In the genomic region with DNA sequence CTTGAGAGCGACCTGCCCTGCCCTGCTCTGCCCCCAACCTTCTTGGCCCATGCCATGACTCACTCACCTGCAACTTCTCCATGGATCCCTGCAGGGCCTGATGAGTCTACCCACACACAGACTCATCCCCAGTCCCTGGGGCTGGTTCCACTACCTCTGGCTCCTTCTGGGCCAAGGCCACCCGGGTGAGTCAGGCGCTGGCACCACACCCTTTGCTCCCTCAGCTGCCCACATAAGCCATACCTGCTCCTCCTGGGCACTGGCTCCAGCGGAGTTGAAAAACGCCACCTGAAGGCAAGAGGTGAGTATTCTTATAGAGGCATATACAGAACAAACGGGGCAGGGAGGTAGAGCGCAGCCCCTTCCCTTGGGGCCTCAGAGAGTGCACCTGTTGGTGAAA, we compare ENCODE assay signal across 23 cellular contexts. TPM values are rescaled to one million over a fixed set of nuclear protein-coding genes. Genes with fewer than 3 reads are reported as not detected.
DNase-seq lines count a peak whose midpoint lies in the region; ATAC-seq, FAIRE-seq and TF ChIP-seq lines count a peak whose summit lies in the region.
"Had no signal": no experiment of that assay in that cellular context is flagged by ENCODE, and none has a peak within 500 bp of the region (broad histone marks: within the 10 kb centered on the region; RNA-seq: fewer than 3 reads in every experiment).

No MANE protein-coding gene starts in this region.

- no peak overlapping the region for H3K27ac Mint-ChIP-seq in nephron progenitor cell
- H3K27ac Mint-ChIP-seq: activated CD8-positive, alpha-beta T cell treated with anti-CD3 and anti-CD28 coated beads for 36 hours; natural killer cell; T-helper 17 cell had no signal

- H3K4me1 ChIP-seq in GM23248 (ENCODE audit: insufficient read depth) (no peaks in the 10 kb centered on the region), PC-9 (replicated peaks; ENCODE audit: insufficient read depth) (0 out of 2 replicates have a peak, but pooled peaks cover 4% of the 10 kb centered on the region), H1 (replicated peaks in 1 of 4; ENCODE audit: control insufficient read depth in 3 of 4, insufficient read depth in 4 of 4, low read length in 3 of 4) (peaks cover 0 to 3% (median 1%) of the 10 kb centered on the region in 4 experiments; a peak in 3 of 7 replicates)
- H3K4me1 ChIP-seq in effector memory CD4-positive, alpha-beta T cell (ENCODE audit: control insufficient read depth, insufficient read depth, low read length, poor library complexity, severe bottlenecking), result no peaks in the 10 kb centered on the region
- H3K4me1 ChIP-seq: BLaER1, transverse colon had no signal

- H4K20me1 ChIP-seq in GM23248 (ENCODE audit: insufficient read depth) (no peaks in the 10 kb centered on the region), PC-9 (ENCODE audit: insufficient read depth) (no peaks in the 10 kb centered on the region), H1 (replicated peaks in 1 of 2; ENCODE audit: control insufficient read depth in 1 of 2, insufficient read depth in 2 of 2, low read length in 2 of 2) (no peaks in the 10 kb centered on the region)
- H4K20me1 ChIP-seq: BLaER1 had no signal

- FAIRE-seq in H1 (lab: Jason Lieb, UNC), result no peak
- FAIRE-seq: GM18507 had no signal

- no peak overlapping the region for H3K27ac ChIP-seq in GM23248
- no peak overlapping the region for H3K27ac ChIP-seq in PC-9
- H3K27ac ChIP-seq in H1 (ENCODE audit: low read depth, low read length), result no peak overlapping the region
- no peak overlapping the region for H3K27ac ChIP-seq in effector memory CD4-positive, alpha-beta T cell (ENCODE audit: insufficient read depth, low read length, poor library complexity, severe bottlenecking)
- H3K27ac ChIP-seq: BLaER1, SK-N-MC, transverse colon had no signal

- no peak overlapping the region for H2BK20ac ChIP-seq in H1 (ENCODE audit: low read length)

- no peaks in the 10 kb centered on the region for H3K9me3 Mint-ChIP-seq in nephron progenitor cell
- H3K9me3 Mint-ChIP-seq: activated CD8-positive, alpha-beta T cell treated with anti-CD3 and anti-CD28 coated beads for 36 hours; central memory CD8-positive, alpha-beta T cell; natural killer cell had no signal

- H4K5ac ChIP-seq in H1 (ENCODE audit: insufficient read length, low read depth, low read length), result no peak overlapping the region

- no peak overlapping the region for H4K91ac ChIP-seq in H1 (replicated peaks; ENCODE audit: insufficient read length, low read length)

- no peak for TF ChIP-seq POLR2A in H1 (IDR thresholded peaks at IDR 0.05; ENCODE audit: control extremely low read depth in 1 of 2, low read depth in 2 of 2, low read length in 2 of 2)

- no peak overlapping the region for H2AK5ac ChIP-seq in H1 (ENCODE audit: low read depth, low read length)

- no peak overlapping the region for H3K4me3 ChIP-seq in GM23248
- no peak overlapping the region for H3K4me3 ChIP-seq in PC-9
- H3K4me3 ChIP-seq in H1 (ENCODE audit: extremely low read depth in 1 of 4, insufficient read depth in 2 of 4, low read depth in 3 of 4, low read length in 4 of 4), result no peak overlapping the region
- no peak overlapping the region for H3K4me3 ChIP-seq in effector memory CD4-positive, alpha-beta T cell (ENCODE audit: insufficient read depth, low read depth, low read length, poor library complexity, severe bottlenecking)
- H3K4me3 ChIP-seq: BLaER1, HAP-1, SK-N-MC, skin epidermis, transverse colon had no signal

- TF ChIP-seq CTCF in PC-9 (conservative IDR thresholded peaks at IDR 0.05), result no peak
- no peak for TF ChIP-seq CTCF in H1 (IDR thresholded peaks at IDR 0.05; ENCODE audit: control extremely low read depth in 1 of 3, insufficient read depth in 1 of 3, low read depth in 1 of 3, low read length in 3 of 3)
- no peak for TF ChIP-seq CTCF in nephron progenitor cell (IDR thresholded peaks at IDR 0.05)

- H2BK120ac ChIP-seq in H1 (replicated peaks; ENCODE audit: low read depth, low read length), result no peak overlapping the region

- H2AFZ ChIP-seq in GM23248 (no peak overlapping the region), PC-9 (no peak overlapping the region), H1 (ENCODE audit: low read length) (no peak overlapping the region)

- H3K9me2 ChIP-seq in GM23248 (ENCODE audit: insufficient read depth) (no peaks in the 10 kb centered on the region), PC-9 (ENCODE audit: insufficient read depth) (no peaks in the 10 kb centered on the region)

- no peaks in the 10 kb centered on the region for H3K36me3 Mint-ChIP-seq in nephron progenitor cell (ENCODE audit: low read depth)
- H3K36me3 Mint-ChIP-seq: natural killer cell had no signal

- H3K4me3 Mint-ChIP-seq in nephron progenitor cell, result peak overlapping the region; percentile 19
- H3K4me3 Mint-ChIP-seq: activated CD8-positive, alpha-beta T cell treated with anti-CD3 and anti-CD28 coated beads for 36 hours; central memory CD8-positive, alpha-beta T cell; natural killer cell; T-helper 17 cell had no signal

- intact Hi-C loops in PC-9 (cut with micrococcal nuclease; ENCODE audit: unreplicated experiment), result loop anchor here (1.0 kb wide), 1 partner anchor 22 kb away; no protein-coding TSS in a partner anchor

- H3K79me1 ChIP-seq in H1 (ENCODE audit: low read depth, low read length), result no peaks in the 10 kb centered on the region

- no peak for TF ChIP-seq RAD21 in H1 (IDR thresholded peaks at IDR 0.05 in 1 of 2, conservative IDR thresholded peaks at IDR 0.05 in 1 of 2; ENCODE audit: low read depth in 2 of 2, low read length in 2 of 2)

- WGBS in GM23248 (ENCODE audit: low coverage in 1 of 2, low lambda C conversion rate in 2 of 2, missing lambda C conversion rate in 2 of 2), 2 experiments, result 89 to 91% methylated on average over 7 of the region's 7 CpGs
- WGBS in H1 (ENCODE audit: extremely low coverage in 1 of 2, insufficient coverage in 1 of 2, insufficient read length in 1 of 2, insufficient replicate concordance in 2 of 2, low coverage in 1 of 2, low lambda C conversion rate in 2 of 2, missing lambda C conversion rate in 1 of 2), 2 experiments, result 90% methylated on average over 7 of the region's 7 CpGs; no CpG with 5 or more reads in 1 of the 2 experiments

- H3K9ac ChIP-seq in GM23248 (no peak overlapping the region), H1 (replicated peaks in 1 of 4; ENCODE audit: extremely low read depth in 1 of 4, low read depth in 3 of 4, low read length in 3 of 4) (no peak overlapping the region)
- H3K9ac ChIP-seq: BLaER1 had no signal

- H3K27me3 ChIP-seq in GM23248 (replicated peaks; ENCODE audit: insufficient read depth), result peaks cover 12% of the 10 kb centered on the region
- H3K27me3 ChIP-seq in PC-9 (ENCODE audit: insufficient read depth, low read depth), result no peaks in the 10 kb centered on the region
- H3K27me3 ChIP-seq in H1 (replicated peaks in 1 of 4; ENCODE audit: control insufficient read depth in 3 of 4, extremely low read depth in 1 of 4, insufficient read depth in 3 of 4, low read length in 3 of 4), result no peaks in the 10 kb centered on the region
- no peaks in the 10 kb centered on the region for H3K27me3 ChIP-seq in effector memory CD4-positive, alpha-beta T cell (replicated peaks; ENCODE audit: control insufficient read depth, insufficient read depth, low read length, poor library complexity, severe bottlenecking)
- H3K27me3 ChIP-seq: BLaER1, transverse colon had no signal

- no peak overlapping the region for H3K4ac ChIP-seq in H1 (replicated peaks; ENCODE audit: insufficient read length, low read depth, low read length)

- no peaks in the 10 kb centered on the region for H3K36me3 ChIP-seq in GM23248 (ENCODE audit: low read depth)
- no peaks in the 10 kb centered on the region for H3K36me3 ChIP-seq in PC-9 (ENCODE audit: low read depth)
- H3K36me3 ChIP-seq in H1 (ENCODE audit: control insufficient read depth in 2 of 4, insufficient read depth in 4 of 4, low read length in 3 of 4), result no peaks in the 10 kb centered on the region
- no peaks in the 10 kb centered on the region for H3K36me3 ChIP-seq in effector memory CD4-positive, alpha-beta T cell (ENCODE audit: control insufficient read depth, insufficient read depth, low read length)
- H3K36me3 ChIP-seq: BLaER1, HAP-1, transverse colon had no signal

- no peak overlapping the region for H3K14ac ChIP-seq in H1 (ENCODE audit: insufficient read length)

- ATAC-seq in GM21381 (IDR thresholded peaks at IDR 0.05; ENCODE audit: unreplicated experiment) (no peak), GM18867 (IDR thresholded peaks at IDR 0.05; ENCODE audit: unreplicated experiment) (no peak), GM19395 (IDR thresholded peaks at IDR 0.05; ENCODE audit: unreplicated experiment) (no peak)
- ATAC-seq: activated CD8-positive, alpha-beta T cell treated with anti-CD3 and anti-CD28 coated beads for 36 hours; T-helper 17 cell had no signal

- no peak for TF ChIP-seq EP300 in H1 (IDR thresholded peaks at IDR 0.05; ENCODE audit: borderline replicate concordance in 1 of 2, low read depth in 2 of 2, low read length in 2 of 2)

- H3K79me2 ChIP-seq in GM23248 (ENCODE audit: insufficient read depth) (no peaks in the 10 kb centered on the region), PC-9 (ENCODE audit: low read depth) (no peaks in the 10 kb centered on the region), H1 (ENCODE audit: control insufficient read depth in 1 of 2, insufficient read depth in 2 of 2, low read length in 2 of 2) (no peaks in the 10 kb centered on the region)

- no peaks in the 10 kb centered on the region for H3K9me3 ChIP-seq in GM23248 (ENCODE audit: low read depth)
- H3K9me3 ChIP-seq in PC-9 (ENCODE audit: insufficient read depth, low read depth), result no peaks in the 10 kb centered on the region
- H3K9me3 ChIP-seq in H1 (ENCODE audit: insufficient read depth in 2 of 2, low read depth in 1 of 2, low read length in 1 of 2), result no peaks in the 10 kb centered on the region
- H3K9me3 ChIP-seq in effector memory CD4-positive, alpha-beta T cell (ENCODE audit: control insufficient read depth, low read length), result no peaks in the 10 kb centered on the region
- H3K9me3 ChIP-seq: BLaER1, HAP-1, transverse colon had no signal

- H3F3A ChIP-seq in GM23248 (ENCODE audit: insufficient read depth) (no peaks in the 10 kb centered on the region), PC-9 (ENCODE audit: insufficient read depth, low read depth) (no peaks in the 10 kb centered on the region)

- CTCF ChIA-PET in PC-9 (lab: Charles Lee), result interaction anchor here (0.6 kb wide), 1 partner anchor 248 kb away, joined by 11 read pairs; no protein-coding TSS in a partner anchor
- CTCF ChIA-PET in H1 (lab: Charles Lee; ENCODE audit: partially characterized antibody), result interaction anchor here (0.8 to 3.1 kb wide), 4 partner anchors 10 to 226 kb away, joined by 3 to 23 read pairs (median 4); no protein-coding TSS in a partner anchor

- H4K8ac ChIP-seq in H1 (ENCODE audit: extremely low read depth, insufficient read depth, low read length), result peak overlapping the region; percentile 8; the same call in 1 of the 2 replicates

- no peak overlapping the region for H2BK15ac ChIP-seq in H1 (ENCODE audit: low read length)

- POLR2A ChIA-PET in PC-9 (lab: Charles Lee; ENCODE audit: unreplicated experiment), result interaction anchor here (0.6 kb wide), 1 partner anchor 17 kb away, joined by 3 read pairs; no protein-coding TSS in a partner anchor
- POLR2A ChIA-PET in H1 (lab: Charles Lee; ENCODE audit: partially characterized antibody), result no interaction called here

- H3K56ac ChIP-seq in H1 (replicated peaks; ENCODE audit: insufficient read length, low read depth, low read length), result no peak overlapping the region

- DNase-seq in GM23248 (peak; percentile 39), PC-9 (peak; percentile 84 to 89), H1 (ENCODE audit: low read depth in 1 of 2, low spot score in 2 of 2) (no peak), nephron progenitor cell (no peak)
- no peak for DNase-seq in effector memory CD4-positive, alpha-beta T cell
- DNase-seq: activated CD8-positive, alpha-beta T cell treated with anti-CD3 and anti-CD28 coated beads for 36 hours; COR-L47; dermis blood vessel endothelial cell; DND-41; natural killer cell; NCI-H1105 treated with DMSO at 0.1 percent for 48 hours; NCI-H1930; T-helper 17 cell; transverse colon had no signal

- in situ Hi-C loops in GM23248 (cut with MboI), result no loop called here

- no peak overlapping the region for H2BK12ac ChIP-seq in H1 (ENCODE audit: low read depth, low read length)

- peaks cover 16% of the 10 kb centered on the region for H3K27me3 Mint-ChIP-seq in nephron progenitor cell (ENCODE audit: low read depth, poor library complexity)
- H3K27me3 Mint-ChIP-seq: activated CD8-positive, alpha-beta T cell treated with anti-CD3 and anti-CD28 coated beads for 36 hours; central memory CD8-positive, alpha-beta T cell had no signal

- no TSS peak for BruUV-seq in PC-9 (replicated peaks; lab: Mats Ljungman, UMichigan)

- peaks cover 29% of the 10 kb centered on the region for H3K4me1 Mint-ChIP-seq in nephron progenitor cell
- H3K4me1 Mint-ChIP-seq: central memory CD8-positive, alpha-beta T cell; natural killer cell had no signal

- H2BK5ac ChIP-seq in H1 (ENCODE audit: low read depth, low read length), result no peak overlapping the region

- no peak overlapping the region for H3K18ac ChIP-seq in H1 (ENCODE audit: extremely low read depth, low read length)

- H3K23me2 ChIP-seq in H1 (ENCODE audit: low read depth, low read length), result no peaks in the 10 kb centered on the region; the same call in 1 of the 2 replicates

- H3K4me2 ChIP-seq in GM23248 (ENCODE audit: unreplicated experiment), result no peak overlapping the region
- H3K4me2 ChIP-seq in PC-9, result no peak overlapping the region
- no peak overlapping the region for H3K4me2 ChIP-seq in H1 (ENCODE audit: insufficient read depth in 1 of 2, low read depth in 2 of 2, low read length in 2 of 2)
- H3K4me2 ChIP-seq: BLaER1 had no signal

- H3K23ac ChIP-seq in H1 (ENCODE audit: insufficient read length), result no peak overlapping the region

RNA-seq across cellular contexts. Expression of a gene that starts 16.2 kb away (rescaled TPM):
- 8.9 and 15.6 TPM in 2 replicates for total RNA-seq in GM23248 (2014; rRNA removed; shearing (Covaris generic))
- polyA plus RNA-seq in GM23248 (2016; fragmentation: Nextera tagmentation; extraction: Ambion mirVana), result 25.1 and 28.9 TPM in 2 replicates
- 18.5 and 23.2 TPM in 2 replicates for total RNA-seq in PC-9 (2021)
- 42.2 and 43.8 TPM in 2 replicates for total RNA-seq in H1 (2021; fragmentation: NEBNext Ultra II Directional; extraction: Animal tissue kit (Norgen Biotek cat#: 25700))
- 4.7 and 6.7 TPM in 2 replicates for polyA plus RNA-seq in H1 (2011; rRNA removed)
- 8.7 TPM for polyA plus RNA-seq in H1 (2011; cell fraction: cytosol; rRNA removed)
- polyA plus RNA-seq in H1 (2011; cell fraction: nucleus; rRNA removed), result 5.1 TPM
- 13.1 to 22.3 TPM (median 14.7 TPM) in 4 replicates for polyA plus RNA-seq in H1 (2012, experiment 1 of 2)
- polyA plus RNA-seq in H1 (2012, experiment 2 of 2), result 1.9 TPM
- polyA plus RNA-seq in H1 (2013, experiment 1 of 2), result 23.6 TPM
- polyA plus RNA-seq in H1 (2013, experiment 2 of 2), result 23.3 TPM
- 13.7 and 16.6 TPM in 2 replicates for polyA minus RNA-seq in H1 (2011; rRNA and poly(A)+ RNA removed)
- 8.2 TPM for polyA minus RNA-seq in H1 (2011; cell fraction: cytosol; rRNA and poly(A)+ RNA removed)
- polyA minus RNA-seq in H1 (2011; cell fraction: nucleus; rRNA and poly(A)+ RNA removed), result 11.3 TPM

Comparison
In these comparisons a context has a peak if more than half of its experiments do, and no peak if none do; other contexts are left out.
1. DNase-seq: peak in GM23248 (single experiment) and PC-9 (2 of 2); none in H1 (0 of 2), nephron progenitor cell (single experiment) and effector memory CD4-positive, alpha-beta T cell (0 of 3).